ENCODE assay signal across 7 cellular contexts in genomic region chr18:2932247-2933181, GRCh38.
A peak's percentile ranks its signal among the peaks of the same experiment; 100 is the strongest.
DNase-seq lines count a peak whose midpoint lies in the region; ATAC-seq and TF ChIP-seq lines count a peak whose summit lies in the region.

No MANE protein-coding gene starts in this region.

- no peak for TF ChIP-seq POLR2A in gastroesophageal sphincter (IDR thresholded peaks at IDR 0.05)

- H3K4me3 Mint-ChIP-seq in activated T-cell treated with anti-CD3 and anti-CD28 coated beads, Interleukin-2, amount 50 U/mL, for 4 hours: peak overlapping the region; percentile 2
- H3K4me3 Mint-ChIP-seq in progenitor cell of endocrine pancreas (ENCODE audit: low read depth): no peak overlapping the region

- H3K36me3 Mint-ChIP-seq in activated T-cell treated with anti-CD3 and anti-CD28 coated beads, Interleukin-2, amount 50 U/mL, for 4 hours (ENCODE audit: insufficient read depth): peaks cover 39% of the 10 kb centered on the region
- H3K36me3 Mint-ChIP-seq in progenitor cell of endocrine pancreas (ENCODE audit: insufficient read depth): peaks cover 8% of the 10 kb centered on the region

- H3K27me3 Mint-ChIP-seq in activated T-cell treated with anti-CD3 and anti-CD28 coated beads, Interleukin-2, amount 50 U/mL, for 4 hours (ENCODE audit: low read depth): no peaks in the 10 kb centered on the region
- no peaks in the 10 kb centered on the region for H3K27me3 Mint-ChIP-seq in progenitor cell of endocrine pancreas

- peaks cover 10% of the 10 kb centered on the region for H3K36me3 ChIP-seq in HAP-1 (replicated peaks)
- peaks cover 0 to 68% of the 10 kb centered on the region in 2 donors for H3K36me3 ChIP-seq in gastroesophageal sphincter

- H3K27ac ChIP-seq in gastroesophageal sphincter: no peak overlapping the region

- in situ Hi-C loops in HAP-1 (cut with MboI; ENCODE audit: low sequenced_read_pairs): loop anchor here (5.0 to 10.0 kb wide), 2 partner anchors 222 to 315 kb away; partner anchors contain the start of gene MYL12A

- 38 to 49% methylated on average over 1 to 6 of the region's 10 CpGs for WGBS in gastroesophageal sphincter (ENCODE audit: low coverage in 1 of 2), 2 donors

- H3K9me3 ChIP-seq in HAP-1: no peaks in the 10 kb centered on the region
- H3K9me3 ChIP-seq in gastroesophageal sphincter: no peaks in the 10 kb centered on the region

- H3K9me3 Mint-ChIP-seq in activated T-cell treated with anti-CD3 and anti-CD28 coated beads, Interleukin-2, amount 50 U/mL, for 4 hours: no peaks in the 10 kb centered on the region
- H3K9me3 Mint-ChIP-seq in progenitor cell of endocrine pancreas (ENCODE audit: low read depth): no peaks in the 10 kb centered on the region

- no peaks in the 10 kb centered on the region for H3K4me1 ChIP-seq in HAP-1
- H3K4me1 ChIP-seq in gastroesophageal sphincter: peaks cover 0 to 26% (median 3%) of the 10 kb centered on the region in 3 donors

- no peak for TF ChIP-seq EP300 in gastroesophageal sphincter (IDR thresholded peaks at IDR 0.05)

- peak; percentile 62 to 64 for ATAC-seq in activated T-cell treated with anti-CD3 and anti-CD28 coated beads, Interleukin-2, amount 50 U/mL, for 4 hours
- ATAC-seq in gastroesophageal sphincter (peak; percentile 31), HG02852 (IDR thresholded peaks at IDR 0.05; ENCODE audit: unreplicated experiment) (no peak)

- no peak overlapping the region for H3K27ac Mint-ChIP-seq in progenitor cell of endocrine pancreas

- peak; percentile 67 to 85 (median 76) for TF ChIP-seq CTCF in gastroesophageal sphincter (IDR thresholded peaks at IDR 0.05)
- peak; percentile 93 for TF ChIP-seq CTCF in progenitor cell of endocrine pancreas (IDR thresholded peaks at IDR 0.05; ENCODE audit: unreplicated experiment)

- H3K4me1 Mint-ChIP-seq in activated T-cell treated with anti-CD3 and anti-CD28 coated beads, Interleukin-2, amount 50 U/mL, for 4 hours (ENCODE audit: low read depth): peaks cover 31% of the 10 kb centered on the region
- H3K4me1 Mint-ChIP-seq in progenitor cell of endocrine pancreas (ENCODE audit: low read depth): peaks cover 5% of the 10 kb centered on the region

- DNase-seq in DMS53 treated with DMSO at 0.1 percent for 48 hours (lab: John Stamatoyannopoulos, UW; ENCODE audit: unreplicated experiment): peak; percentile 86
- peak; percentile 55 to 64 for DNase-seq in HAP-1 (ENCODE audit: low spot score in 2 of 2)
- peak; percentile 7 for DNase-seq in NCI-H510A (lab: John Stamatoyannopoulos, UW)
- DNase-seq in activated T-cell treated with anti-CD3 and anti-CD28 coated beads, Interleukin-2, amount 50 U/mL, for 4 hours: no peak
- no peak for DNase-seq in progenitor cell of endocrine pancreas (ENCODE audit: low spot score, unreplicated experiment)

- H3K4me3 ChIP-seq in HAP-1 (no peak overlapping the region), gastroesophageal sphincter (no peak overlapping the region)

- H3K27me3 ChIP-seq in HAP-1 (ENCODE audit: low read depth) (no peaks in the 10 kb centered on the region), gastroesophageal sphincter (no peaks in the 10 kb centered on the region)

Comparison
In these comparisons a context has a peak if more than half of its experiments do, and no peak if none do; other contexts are left out.
1. DNase-seq: peak in DMS53 treated with DMSO at 0.1 percent for 48 hours (single experiment), HAP-1 (2 of 2) and NCI-H510A (single experiment); none in activated T-cell treated with anti-CD3 and anti-CD28 coated beads, Interleukin-2, amount 50 U/mL, for 4 hours (single experiment) and progenitor cell of endocrine pancreas (single experiment).